16 cellular contexts compared by ENCODE assay signal in the genomic region with DNA sequence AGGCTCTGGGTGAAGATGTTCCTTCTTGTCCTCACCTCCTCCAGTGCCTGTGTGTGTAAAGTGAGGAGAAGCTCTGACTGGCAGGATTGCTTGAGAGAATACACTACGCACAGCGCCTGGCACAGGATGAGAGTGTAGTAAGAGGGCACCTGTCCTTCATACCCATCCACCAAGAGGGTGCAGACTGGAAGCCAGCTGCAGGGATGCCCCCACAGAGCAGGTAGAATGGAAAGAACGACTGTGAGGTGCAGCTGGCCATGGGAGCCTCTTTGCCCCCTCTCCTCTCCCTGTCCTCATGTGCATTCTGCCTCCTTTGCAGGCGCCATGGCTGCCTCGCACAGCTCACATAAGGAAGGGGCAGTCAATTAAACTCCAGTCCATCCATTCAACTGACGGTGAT. TPM values are rescaled to one million over a fixed set of nuclear protein-coding genes. Genes with fewer than 3 reads are reported as not detected.
DNase-seq lines count a peak whose midpoint lies in the region; ATAC-seq, FAIRE-seq and TF ChIP-seq lines count a peak whose summit lies in the region.
"Had no signal": no experiment of that assay in that cellular context is flagged by ENCODE, and none has a peak within 500 bp of the region (broad histone marks: within the 10 kb centered on the region; RNA-seq: fewer than 3 reads in every experiment).

No MANE protein-coding gene starts in this region.

- H3K27me3 Mint-ChIP-seq in activated naive CD8-positive, alpha-beta T cell treated with anti-CD3 and anti-CD28 coated beads, Interleukin-2, amount 50 U/mL, for 24 hours = no peaks in the 10 kb centered on the region
- no peaks in the 10 kb centered on the region for H3K27me3 Mint-ChIP-seq in effector memory CD8-positive, alpha-beta T cell
- H3K27me3 Mint-ChIP-seq: CD4-positive, CD25-positive, alpha-beta regulatory T cell; dendritic cell treated with granulocyte-macrophage colony-stimulating factor and Interleukin-4, amounts not matched to agents 40 ng/mL and 50 ng/mL, for 4 days had no signal

- peak overlapping the region; percentile 34 for H3K27ac Mint-ChIP-seq in activated naive CD8-positive, alpha-beta T cell treated with anti-CD3 and anti-CD28 coated beads, Interleukin-2, amount 50 U/mL, for 24 hours
- no peak overlapping the region for H3K27ac Mint-ChIP-seq in effector memory CD8-positive, alpha-beta T cell

- peaks cover 34% of the 10 kb centered on the region for H3K4me1 Mint-ChIP-seq in activated naive CD8-positive, alpha-beta T cell treated with anti-CD3 and anti-CD28 coated beads, Interleukin-2, amount 50 U/mL, for 24 hours
- H3K4me1 Mint-ChIP-seq in effector memory CD8-positive, alpha-beta T cell (ENCODE audit: low read depth in 2 of 2) = peaks cover 25 to 33% of the 10 kb centered on the region in 2 donors

- no peak for ATAC-seq in activated naive CD8-positive, alpha-beta T cell treated with anti-CD3 and anti-CD28 coated beads, Interleukin-2, amount 50 U/mL, for 24 hours
- no peak for ATAC-seq in effector memory CD8-positive, alpha-beta T cell (replicated peaks)

- H3K9ac ChIP-seq in rectal smooth muscle tissue (ENCODE audit: low read length) = no peak overlapping the region

- no peaks in the 10 kb centered on the region for H3K9me3 Mint-ChIP-seq in activated naive CD8-positive, alpha-beta T cell treated with anti-CD3 and anti-CD28 coated beads, Interleukin-2, amount 50 U/mL, for 24 hours
- H3K9me3 Mint-ChIP-seq in effector memory CD8-positive, alpha-beta T cell = no peaks in the 10 kb centered on the region
- H3K9me3 Mint-ChIP-seq: CD4-positive, CD25-positive, alpha-beta regulatory T cell; dendritic cell treated with granulocyte-macrophage colony-stimulating factor and Interleukin-4, amounts not matched to agents 40 ng/mL and 50 ng/mL, for 4 days had no signal

- H3K27ac ChIP-seq in RWPE1 (peak overlapping the region; percentile 16; the same call in 1 of the 2 replicates), rectal smooth muscle tissue (ENCODE audit: low read depth, low read length) (peak overlapping the region; percentile 74)

- peaks cover 24% of the 10 kb centered on the region for H3K4me1 ChIP-seq in rectal smooth muscle tissue (ENCODE audit: control insufficient read depth, insufficient read depth, low read length)

- FAIRE-seq in GM12891 (lab: Jason Lieb, UNC) = peak; percentile 20
- FAIRE-seq: pancreas had no signal

- intact Hi-C loops in posterior cingulate gyrus (cut with DNase I) = loop anchor here (10.0 kb wide), 2 partner anchors 225 to 325 kb away; a partner anchor contains a TSS

- DNase-seq in GM12891 (ENCODE audit: insufficient read length, low spot score) (no peak), RWPE1 (ENCODE audit: low spot score) (no peak), posterior cingulate gyrus (no peak), NCI-H2081 (lab: John Stamatoyannopoulos, UW) (no peak), DMS79 (lab: John Stamatoyannopoulos, UW) (no peak)
- no peak for DNase-seq in activated naive CD8-positive, alpha-beta T cell treated with anti-CD3 and anti-CD28 coated beads, Interleukin-2, amount 50 U/mL, for 24 hours
- no peak for DNase-seq in effector memory CD8-positive, alpha-beta T cell

- TF ChIP-seq CTCF in RWPE1 (conservative IDR thresholded peaks at IDR 0.05; ENCODE audit: low read depth) = no peak

- no peak for TF ChIP-seq POLR2A in GM12891 (IDR thresholded peaks at IDR 0.05; ENCODE audit: low read depth, low read length)

- no peak overlapping the region for H3K4me3 ChIP-seq in rectal smooth muscle tissue (ENCODE audit: low read length)
- H3K4me3 ChIP-seq: GM12878, HAP-1, hepatocyte, lower lobe of right lung, MG63, pancreas had no signal

- peaks cover 20% of the 10 kb centered on the region for H3K36me3 Mint-ChIP-seq in activated naive CD8-positive, alpha-beta T cell treated with anti-CD3 and anti-CD28 coated beads, Interleukin-2, amount 50 U/mL, for 24 hours (ENCODE audit: low read depth)
- peaks cover 70% of the 10 kb centered on the region for H3K36me3 Mint-ChIP-seq in effector memory CD8-positive, alpha-beta T cell (ENCODE audit: insufficient read depth)

- H3K27me3 ChIP-seq in rectal smooth muscle tissue (ENCODE audit: control insufficient read depth, insufficient read depth, low read length) = no peaks in the 10 kb centered on the region
- H3K27me3 ChIP-seq: hepatocyte, MG63, pancreas had no signal

- no peak overlapping the region for H3K4me3 Mint-ChIP-seq in activated naive CD8-positive, alpha-beta T cell treated with anti-CD3 and anti-CD28 coated beads, Interleukin-2, amount 50 U/mL, for 24 hours
- H3K4me3 Mint-ChIP-seq in effector memory CD8-positive, alpha-beta T cell = no peak overlapping the region
- H3K4me3 Mint-ChIP-seq: dendritic cell treated with granulocyte-macrophage colony-stimulating factor and Interleukin-4, amounts not matched to agents 40 ng/mL and 50 ng/mL, for 4 days had no signal

- H3K36me3 ChIP-seq in rectal smooth muscle tissue (ENCODE audit: control insufficient read depth, insufficient read depth, low read length) = peaks cover 27% of the 10 kb centered on the region

- POLR2A ChIA-PET in RWPE1 (lab: Yijun Ruan, JAX; ENCODE audit: low non-redundant PET) = no interaction called here

- CTCF ChIA-PET in RWPE1 (lab: Yijun Ruan, JAX) = interaction anchor here (0.6 to 1.4 kb wide), 10 partner anchors 14 to 524 kb away, joined by 3 to 7 read pairs (median 4); no protein-coding TSS in a partner anchor

TF ChIP-seq in GM12891, 5 proteins besides CTCF, POLR2A, EP300 and RAD21:
- TF ChIP-seq POLR2AphosphoS5 (IDR thresholded peaks at IDR 0.05; ENCODE audit: low read depth, low read length) = no peak
- no peak for TF ChIP-seq SPI1 (IDR thresholded peaks at IDR 0.05; ENCODE audit: low read depth, low read length)
- TF ChIP-seq POU2F2 (IDR thresholded peaks at IDR 0.05; ENCODE audit: low read depth, low read length) = no peak
- TF ChIP-seq PAX5 (IDR thresholded peaks at IDR 0.05; ENCODE audit: insufficient read depth, low read length, severe bottlenecking) = no peak
- TF ChIP-seq TAF1 (IDR thresholded peaks at IDR 0.05; ENCODE audit: low read depth, low read length) = no peak

RNA-seq across cellular contexts. Expression of a gene that starts 12.3 kb away (rescaled TPM):
- polyA plus RNA-seq in GM12891 (2012; ENCODE audit: low read depth, missing spikeins) = 0.21 TPM
